ENCODE assay signal across 1 cellular context in genomic region chr7:155629171-155629570, GRCh38.
TF ChIP-seq lines count a peak whose summit lies in the region.

No MANE protein-coding gene starts in this region.

TF ChIP-seq in K562, 482 proteins besides CTCF, POLR2A, EP300 and RAD21:
- TF ChIP-seq NFE2 (IDR thresholded peaks at IDR 0.05; ENCODE audit: low read depth) (no peak), CBX3 (IDR thresholded peaks at IDR 0.05; ENCODE audit: borderline replicate concordance in 1 of 2, low read length in 2 of 2) (peak in 1 of 2 experiments; percentile 36; a peak in 1 of 3 replicates), ZNF316 (IDR thresholded peaks at IDR 0.05) (no peak), ZNF324 (CRISPR knock-in tag; IDR thresholded peaks at IDR 0.05) (peak; percentile 93), MAFG (tag; conservative IDR thresholded peaks at IDR 0.05) (no peak)
